Comparison of ENCODE assay signal across 20 cellular contexts in genomic region chr2:109703798-109704197, GRCh38.
DNase-seq lines count a peak whose midpoint lies in the region; ATAC-seq, FAIRE-seq and TF ChIP-seq lines count a peak whose summit lies in the region.
"Had no signal": no experiment of that assay in that cellular context is flagged by ENCODE, and none has a peak within 500 bp of the region (broad histone marks: within the 10 kb centered on the region; RNA-seq: fewer than 3 reads in every experiment).

No MANE protein-coding gene starts in this region.

- H4K20me1 ChIP-seq in GM12878 (ENCODE audit: control insufficient read depth, insufficient read depth) (no peaks in the 10 kb centered on the region), keratinocyte (ENCODE audit: control insufficient read depth, extremely low read depth, insufficient read depth, low read length) (no peaks in the 10 kb centered on the region)

- CTCF ChIA-PET in MCF 10A (lab: Yijun Ruan, JAX): interaction anchor here (1.2 to 7.8 kb wide), 3 partner anchors 11 to 157 kb away, joined by 5 to 48 read pairs (median 33); no protein-coding TSS in a partner anchor
- CTCF ChIA-PET in GM12878 (lab: Yijun Ruan, JAX): no interaction called here

- SMC1A ChIA-PET in GM12878 (lab: Charles Lee; ENCODE audit: uncharacterized antibody, unreplicated experiment): interaction anchor here (0.8 kb wide), 1 partner anchor 158 kb away, joined by 3 read pairs; no protein-coding TSS in a partner anchor

- H2AFZ ChIP-seq in GM12878 (ENCODE audit: control insufficient read depth, low read depth, low read length) (no peak overlapping the region), keratinocyte (ENCODE audit: control insufficient read depth, low read length) (no peak overlapping the region)

- dilution Hi-C loops in keratinocyte (cut with MboI; ENCODE audit: extremely low pct_ligation_motif_present, low sequenced_read_pairs): no loop called here

- H3K4me1 Mint-ChIP-seq in MCF 10A (ENCODE audit: insufficient read depth, unreplicated experiment): peaks cover 36% of the 10 kb centered on the region
- H3K4me1 Mint-ChIP-seq: B cell had no signal

- H3K9me3 ChIP-seq in breast epithelium (no peaks in the 10 kb centered on the region), GM12878 (replicated peaks; ENCODE audit: control insufficient read depth, insufficient read depth, low read length) (no peaks in the 10 kb centered on the region), keratinocyte (ENCODE audit: control insufficient read depth, low read depth, low read length) (no peaks in the 10 kb centered on the region)
- H3K9me3 ChIP-seq: HAP-1 had no signal

- ATAC-seq in GM12878: no peak
- no peak for ATAC-seq in GM21423 (IDR thresholded peaks at IDR 0.05; ENCODE audit: unreplicated experiment)
- no peak for ATAC-seq in HG02981 (IDR thresholded peaks at IDR 0.05; ENCODE audit: unreplicated experiment)

- H3K4me1 ChIP-seq in breast epithelium (peaks cover 7 to 15% of the 10 kb centered on the region in 2 donors), GM12878 (ENCODE audit: control insufficient read depth, insufficient read depth, low read length) (no peaks in the 10 kb centered on the region), keratinocyte (ENCODE audit: control insufficient read depth, extremely low read depth, insufficient read depth, low read length) (peaks cover 48% of the 10 kb centered on the region)

- H3K36me3 Mint-ChIP-seq in MCF 10A (ENCODE audit: insufficient read depth, unreplicated experiment): no peaks in the 10 kb centered on the region

- H3K27ac Mint-ChIP-seq in MCF 10A (ENCODE audit: low read depth, unreplicated experiment): peak overlapping the region; percentile 97
- H3K27ac Mint-ChIP-seq: B cell; CD4-positive, alpha-beta T cell had no signal

- TF ChIP-seq EP300 in GM12878 (IDR thresholded peaks at IDR 0.05; ENCODE audit: borderline replicate concordance in 1 of 2, control insufficient read depth in 1 of 2, low read depth in 2 of 2, low read length in 2 of 2): no peak

- H3K4me3 ChIP-seq in breast epithelium (no peak overlapping the region), GM12878 (no peak overlapping the region), keratinocyte (ENCODE audit: control insufficient read depth in 2 of 3, extremely low read depth in 1 of 3, insufficient read depth in 2 of 3, low read depth in 1 of 3, low read length in 3 of 3) (no peak overlapping the region)
- H3K4me3 ChIP-seq: HAP-1 had no signal

- in situ Hi-C loops in GM12878 (cut with MboI) (no loop called here), GM13977 (cut with MboI; ENCODE audit: low pct_unique_long_range_greater_than_20kb, low sequenced_read_pairs, unreplicated experiment) (no loop called here)

- WGBS in GM12878 (ENCODE audit: insufficient coverage, insufficient replicate concordance, low lambda C conversion rate, missing lambda C conversion rate): 51% methylated on average over 3 of the region's 3 CpGs

- H3K9me1 ChIP-seq in keratinocyte (ENCODE audit: control insufficient read depth, extremely low read depth, insufficient read depth, low read length): no peaks in the 10 kb centered on the region

- DNase-seq in MCF 10A (ENCODE audit: unreplicated experiment): no peak
- DNase-seq in breast epithelium (ENCODE audit: low spot score in 2 of 2): no peak
- DNase-seq in GM12878 (ENCODE audit: low read depth, low spot score): no peak
- DNase-seq in keratinocyte (ENCODE audit: low read depth, low spot score): no peak
- no peak for DNase-seq in urothelium cell line (ENCODE audit: low spot score)
- DNase-seq in GM13977 (ENCODE audit: low spot score): no peak
- DNase-seq: CD4-positive, alpha-beta T cell; DMS53; KG1; NCI-H1436; NCI-H2029; NCI-H2171 treated with DMSO at 0.1 percent for 48 hours; NCI-H446 treated with DMSO at 0.1 percent for 48 hours; NCI-H748 treated with DMSO at 0.1 percent for 48 hours; OCI-M1 had no signal

- POLR2A ChIA-PET in MCF 10A (lab: Yijun Ruan, JAX): interaction anchor here (1.3 to 8.8 kb wide), 6 partner anchors 11 to 147 kb away, joined by 3 to 168 read pairs (median 12); partner anchors contain the start of genes SEPTIN10 and SOWAHC
- POLR2A ChIA-PET in GM12878 (lab: Charles Lee): no interaction called here

- BruUV-seq in MCF 10A (replicated peaks; lab: Mats Ljungman, UMichigan): no TSS peak
- no TSS peak for BruUV-seq in GM12878 (replicated peaks; lab: Mats Ljungman, UMichigan)

- intact Hi-C loops in MCF 10A (cut with micrococcal nuclease) (no loop called here), breast epithelium (cut with DNase I; ENCODE audit: low total_unique reads) (no loop called here), GM12878 (cut with micrococcal nuclease; ENCODE audit: unreplicated experiment) (no loop called here)

- H3K4me2 ChIP-seq in GM12878 (ENCODE audit: control insufficient read depth, insufficient read depth) (no peak overlapping the region), keratinocyte (ENCODE audit: control insufficient read depth, extremely low read depth, insufficient read depth, low read depth, low read length) (no peak overlapping the region)

- RAD21 ChIA-PET in GM12878 (lab: Charles Lee; ENCODE audit: unreplicated experiment): interaction anchor here (1.0 kb wide), 1 partner anchor 158 kb away, joined by 4 read pairs; no protein-coding TSS in a partner anchor

- H3K9me3 Mint-ChIP-seq in MCF 10A (ENCODE audit: unreplicated experiment): no peaks in the 10 kb centered on the region
- H3K9me3 Mint-ChIP-seq: CD4-positive, alpha-beta T cell had no signal

- H3K27ac ChIP-seq in breast epithelium: no peak overlapping the region
- H3K27ac ChIP-seq in GM12878 (ENCODE audit: control insufficient read depth, insufficient read depth): no peak overlapping the region
- H3K27ac ChIP-seq in keratinocyte (ENCODE audit: control insufficient read depth, insufficient read depth, low read length): peak overlapping the region; percentile 98
- H3K27ac ChIP-seq: 22Rv1 had no signal

- FAIRE-seq in GM12878 (lab: Jason Lieb, UNC): no peak
- FAIRE-seq in keratinocyte (lab: Jason Lieb, UNC): no peak
- peak; percentile 59 for FAIRE-seq in urothelium cell line (lab: Jason Lieb, UNC)

- H3K27me3 ChIP-seq in breast epithelium: no peaks in the 10 kb centered on the region
- H3K27me3 ChIP-seq in GM12878 (replicated peaks in 1 of 2; ENCODE audit: control insufficient read depth in 2 of 2, insufficient read depth in 2 of 2, low read length in 1 of 2): no peaks in the 10 kb centered on the region; a peak in 2 of 4 replicates
- H3K27me3 ChIP-seq in keratinocyte (ENCODE audit: control insufficient read depth, extremely low read depth, insufficient read depth, low read length): no peaks in the 10 kb centered on the region

- H3K9ac ChIP-seq in GM12878 (ENCODE audit: control insufficient read depth, insufficient read depth, low read length) (no peak overlapping the region), keratinocyte (ENCODE audit: control insufficient read depth, extremely low read depth, insufficient read depth, low read length) (no peak overlapping the region)

- no peak for TF ChIP-seq RAD21 in GM12878 (IDR thresholded peaks at IDR 0.05; ENCODE audit: insufficient read depth, low read depth, low read length)

- H3K27me3 Mint-ChIP-seq in MCF 10A (ENCODE audit: insufficient read depth, unreplicated experiment): no peaks in the 10 kb centered on the region

- H3K79me2 ChIP-seq in GM12878 (ENCODE audit: control insufficient read depth, insufficient read depth, low read length) (no peaks in the 10 kb centered on the region), keratinocyte (ENCODE audit: control insufficient read depth, insufficient read depth, low read length) (no peaks in the 10 kb centered on the region)

- no peak overlapping the region for H3K4me3 Mint-ChIP-seq in MCF 10A (ENCODE audit: unreplicated experiment)
- H3K4me3 Mint-ChIP-seq: B cell; CD4-positive, alpha-beta T cell had no signal

- H3K36me3 ChIP-seq in breast epithelium (no peaks in the 10 kb centered on the region), GM12878 (ENCODE audit: control insufficient read depth in 2 of 2, insufficient read depth in 2 of 2, low read length in 1 of 2) (no peaks in the 10 kb centered on the region), keratinocyte (ENCODE audit: control insufficient read depth in 2 of 2, extremely low read depth in 1 of 2, insufficient read depth in 2 of 2, low read length in 2 of 2) (no peaks in the 10 kb centered on the region)
- H3K36me3 ChIP-seq: HAP-1 had no signal

- no peak for TF ChIP-seq CTCF in MCF 10A (IDR thresholded peaks at IDR 0.05; ENCODE audit: unreplicated experiment)
- TF ChIP-seq CTCF in breast epithelium (IDR thresholded peaks at IDR 0.05): no peak
- TF ChIP-seq CTCF in GM12878 (IDR thresholded peaks at IDR 0.05 in 2 of 3, conservative IDR thresholded peaks at IDR 0.05 in 1 of 3; ENCODE audit: control insufficient read depth in 2 of 3, extremely low read depth in 1 of 3, insufficient read depth in 1 of 3, low read depth in 3 of 3, low read length in 3 of 3): no peak
- TF ChIP-seq CTCF in keratinocyte (optimal IDR thresholded peaks at IDR 0.05 in 1 of 3, IDR thresholded peaks at IDR 0.05 in 1 of 3, conservative IDR thresholded peaks at IDR 0.05 in 1 of 3; ENCODE audit: extremely low read depth in 1 of 3, insufficient read depth in 2 of 3, low read length in 3 of 3): no peak
- TF ChIP-seq CTCF in GM13977 (IDR thresholded peaks at IDR 0.05; ENCODE audit: extremely low read depth, insufficient read depth, missing control alignments): no peak

- TF ChIP-seq POLR2A in breast epithelium (IDR thresholded peaks at IDR 0.05) (no peak), GM12878 (IDR thresholded peaks at IDR 0.05; ENCODE audit: low read depth, low read length) (no peak)

TF ChIP-seq in GM12878, 131 proteins besides CTCF, POLR2A, EP300 and RAD21 (continues in another document):
- no peak for TF ChIP-seq BCLAF1 (IDR thresholded peaks at IDR 0.05)
